ENCODE assay signal across 38 cellular contexts in genomic region chr16:17298238-17298637, GRCh38.
"Had no signal": no experiment of that assay in that cellular context is flagged by ENCODE, and none has a peak within 500 bp of the region (broad histone marks: within the 10 kb centered on the region; RNA-seq: fewer than 3 reads in every experiment).

No MANE protein-coding gene starts in this region.

- H3K9me3 ChIP-seq: ascending aorta had no signal

- DNase-seq: activated CD4-positive, alpha-beta memory T cell treated with anti-CD3 and anti-CD28 coated beads for 36 hours; activated CD4-positive, alpha-beta T cell treated with anti-CD3 and anti-CD28 coated beads for 4 hours; activated CD4-positive, alpha-beta T cell treated with anti-CD3 and anti-CD28 coated beads, Interleukin-2, amount 10 ng/mL, durations not matched to agents 24 days and 14 days; activated CD4-positive, alpha-beta T cell treated with anti-CD3 and anti-CD28 coated beads, Interleukin-2, amount 50 U/mL, for 1 hour; activated CD4-positive, alpha-beta T cell treated with anti-CD3 and anti-CD28 coated beads, Interleukin-2, amount 50 U/mL, for 4 hours; activated CD4-positive, CD25-positive, alpha-beta regulatory T cell treated with anti-CD3 and anti-CD28 coated beads, Interleukin-2, amount 50 U/mL, for 72 hours; activated CD8-positive, alpha-beta memory T cell treated with anti-CD3 and anti-CD28 coated beads for 24 hours; activated CD8-positive, alpha-beta memory T cell treated with anti-CD3 and anti-CD28 coated beads, Interleukin-2, amount 10 ng/mL, durations not matched to agents 7 days and 5 days; activated CD8-positive, alpha-beta memory T cell treated with anti-CD3 and anti-CD28 coated beads, Interleukin-2, amount 50 U/mL, for 48 hours; activated CD8-positive, alpha-beta T cell treated with anti-CD3 and anti-CD28 coated beads, Interleukin-2, amount 10 ng/mL, durations not matched to agents 7 days and 5 days; activated effector memory CD4-positive, alpha-beta T cell treated with Interleukin-2 at 50 U/mL for 16 hours; activated gamma-delta T cell; activated naive CD4-positive, alpha-beta T cell treated with anti-CD3 and anti-CD28 coated beads, Interleukin-2, amount 10 ng/mL, durations not matched to agents 7 days and 5 days; activated naive CD4-positive, alpha-beta T cell treated with Interleukin-2 at 50 U/mL for 16 hours; activated naive CD8-positive, alpha-beta T cell treated with anti-CD3 and anti-CD28 coated beads, Interleukin-2, amount 10 ng/mL, durations not matched to agents 7 days and 5 days; activated naive CD8-positive, alpha-beta T cell treated with anti-CD3 and anti-CD28 coated beads, Interleukin-2, amount 50 U/mL, for 24 hours; activated T-cell treated with anti-CD3 and anti-CD28 coated beads, Interleukin-2, amount 50 U/mL, for 24 hours; activated T-cell treated with anti-CD3 and anti-CD28 coated beads, Interleukin-2, amount 50 U/mL, for 48 hours; amygdala; anterior cingulate cortex; caudate nucleus; cerebellar nuclear complex; T-helper 1 cell; T-helper 2 cell; T-helper 9 cell; WERI-Rb-1 had no signal

- H3K36me3 ChIP-seq: ascending aorta, cardiac muscle cell, WERI-Rb-1 had no signal

- H3K27me3 Mint-ChIP-seq: activated CD4-positive, alpha-beta memory T cell treated with anti-CD3 and anti-CD28 coated beads for 36 hours; activated CD4-positive, alpha-beta T cell treated with anti-CD3 and anti-CD28 coated beads, Interleukin-2, amount 10 ng/mL, durations not matched to agents 24 days and 14 days; activated CD8-positive, alpha-beta memory T cell treated with anti-CD3 and anti-CD28 coated beads, Interleukin-2, amount 10 ng/mL, durations not matched to agents 7 days and 5 days; activated naive CD4-positive, alpha-beta T cell treated with anti-CD3 and anti-CD28 coated beads, Interleukin-2, amount 10 ng/mL, durations not matched to agents 7 days and 5 days; activated naive CD4-positive, alpha-beta T cell treated with anti-CD3 and anti-CD28 coated beads, Interleukin-2, amount 50 U/mL, for 24 hours; activated naive CD8-positive, alpha-beta T cell; activated naive CD8-positive, alpha-beta T cell treated with anti-CD3 and anti-CD28 coated beads, Interleukin-2, amount 10 ng/mL, durations not matched to agents 7 days and 5 days; activated naive CD8-positive, alpha-beta T cell treated with anti-CD3 and anti-CD28 coated beads, Interleukin-2, amount 50 U/mL, for 24 hours; activated T-cell treated with anti-CD3 and anti-CD28 coated beads, Interleukin-2, amount 50 U/mL, for 24 hours; brain; central memory CD8-positive, alpha-beta T cell had no signal

- ATAC-seq: activated CD8-positive, alpha-beta memory T cell treated with anti-CD3 and anti-CD28 coated beads, Interleukin-2, amount 10 ng/mL, durations not matched to agents 7 days and 5 days; activated CD8-positive, alpha-beta T cell treated with anti-CD3 and anti-CD28 coated beads, Interleukin-2, amount 10 ng/mL, durations not matched to agents 7 days and 5 days; activated naive CD8-positive, alpha-beta T cell treated with anti-CD3 and anti-CD28 coated beads, Interleukin-2, amount 50 U/mL, for 24 hours; WTC11 had no signal

- H3K27ac Mint-ChIP-seq: activated CD4-positive, alpha-beta memory T cell treated with anti-CD3 and anti-CD28 coated beads for 36 hours; activated CD4-positive, alpha-beta T cell treated with anti-CD3 and anti-CD28 coated beads, Interleukin-2, amount 10 ng/mL, durations not matched to agents 24 days and 14 days; activated CD8-positive, alpha-beta memory T cell treated with anti-CD3 and anti-CD28 coated beads, Interleukin-2, amount 10 ng/mL, durations not matched to agents 7 days and 5 days; activated naive CD4-positive, alpha-beta T cell treated with anti-CD3 and anti-CD28 coated beads, Interleukin-2, amount 10 ng/mL, durations not matched to agents 7 days and 5 days; activated naive CD4-positive, alpha-beta T cell treated with anti-CD3 and anti-CD28 coated beads, Interleukin-2, amount 50 U/mL, for 24 hours; activated naive CD8-positive, alpha-beta T cell; activated naive CD8-positive, alpha-beta T cell treated with anti-CD3 and anti-CD28 coated beads, Interleukin-2, amount 10 ng/mL, durations not matched to agents 7 days and 5 days; activated naive CD8-positive, alpha-beta T cell treated with anti-CD3 and anti-CD28 coated beads, Interleukin-2, amount 50 U/mL, for 24 hours; activated T-cell treated with anti-CD3 and anti-CD28 coated beads, Interleukin-2, amount 50 U/mL, for 24 hours; activated T-helper 2 cell treated with anti-CD3 and anti-CD28 coated beads, Interferon-gamma antibody, Interleukin-2, Interleukin-4, amounts not matched to agents 10 μg/mL and 5 μg/mL and 100 μg/mL, durations not matched to agents 14 hours and 24 hours and 36 hours; T-helper 1 cell treated with Interleukin-12 subunit alpha and Interleukin-12 subunit beta and Interleukin-4 antibody, amounts not matched to agents 30 μg/mL and 1 μg/mL, for 36 hours; T-helper 2 cell treated with Interferon-gamma antibody and Interleukin-4, amounts not matched to agents 5 μg/mL and 100 μg/mL, for 36 hours; WTC11 had no signal

- H3K4me3 ChIP-seq: ascending aorta, cardiac muscle cell had no signal

- H3K27me3 ChIP-seq: ascending aorta, cardiac muscle cell had no signal

- H3K36me3 Mint-ChIP-seq: activated CD4-positive, alpha-beta memory T cell treated with anti-CD3 and anti-CD28 coated beads for 36 hours; activated naive CD4-positive, alpha-beta T cell treated with anti-CD3 and anti-CD28 coated beads, Interleukin-2, amount 50 U/mL, for 24 hours; activated naive CD8-positive, alpha-beta T cell; brain; WTC11 had no signal

- H3K9me3 Mint-ChIP-seq: activated CD4-positive, alpha-beta memory T cell treated with anti-CD3 and anti-CD28 coated beads for 36 hours; activated CD4-positive, alpha-beta T cell treated with anti-CD3 and anti-CD28 coated beads, Interleukin-2, amount 10 ng/mL, durations not matched to agents 24 days and 14 days; activated naive CD4-positive, alpha-beta T cell treated with anti-CD3 and anti-CD28 coated beads, Interleukin-2, amount 10 ng/mL, durations not matched to agents 7 days and 5 days; activated naive CD4-positive, alpha-beta T cell treated with anti-CD3 and anti-CD28 coated beads, Interleukin-2, amount 50 U/mL, for 24 hours; activated naive CD8-positive, alpha-beta T cell treated with anti-CD3 and anti-CD28 coated beads, Interleukin-2, amount 10 ng/mL, durations not matched to agents 7 days and 5 days; activated naive CD8-positive, alpha-beta T cell treated with anti-CD3 and anti-CD28 coated beads, Interleukin-2, amount 50 U/mL, for 24 hours; activated T-cell treated with anti-CD3 and anti-CD28 coated beads, Interleukin-2, amount 50 U/mL, for 24 hours; activated T-helper 2 cell treated with anti-CD3 and anti-CD28 coated beads, Interferon-gamma antibody, Interleukin-2, Interleukin-4, amounts not matched to agents 10 μg/mL and 5 μg/mL and 100 μg/mL, durations not matched to agents 14 hours and 24 hours and 36 hours; brain; central memory CD8-positive, alpha-beta T cell; T-helper 1 cell treated with Interleukin-12 subunit alpha and Interleukin-12 subunit beta and Interleukin-4 antibody, amounts not matched to agents 30 μg/mL and 1 μg/mL, for 36 hours; T-helper 2 cell treated with Interferon-gamma antibody and Interleukin-4, amounts not matched to agents 5 μg/mL and 100 μg/mL, for 36 hours; WTC11 had no signal

- FAIRE-seq: bronchial epithelial cell, TTC549 had no signal

- H3K4me3 Mint-ChIP-seq: activated CD4-positive, alpha-beta memory T cell treated with anti-CD3 and anti-CD28 coated beads for 36 hours; activated CD4-positive, alpha-beta T cell treated with anti-CD3 and anti-CD28 coated beads, Interleukin-2, amount 10 ng/mL, durations not matched to agents 24 days and 14 days; activated CD8-positive, alpha-beta memory T cell treated with anti-CD3 and anti-CD28 coated beads, Interleukin-2, amount 10 ng/mL, durations not matched to agents 7 days and 5 days; activated CD8-positive, alpha-beta T cell treated with anti-CD3 and anti-CD28 coated beads, Interleukin-2, amount 10 ng/mL, durations not matched to agents 7 days and 5 days; activated naive CD4-positive, alpha-beta T cell treated with anti-CD3 and anti-CD28 coated beads, Interleukin-2, amount 10 ng/mL, durations not matched to agents 7 days and 5 days; activated naive CD4-positive, alpha-beta T cell treated with anti-CD3 and anti-CD28 coated beads, Interleukin-2, amount 50 U/mL, for 24 hours; activated naive CD8-positive, alpha-beta T cell; activated naive CD8-positive, alpha-beta T cell treated with anti-CD3 and anti-CD28 coated beads, Interleukin-2, amount 10 ng/mL, durations not matched to agents 7 days and 5 days; activated naive CD8-positive, alpha-beta T cell treated with anti-CD3 and anti-CD28 coated beads, Interleukin-2, amount 50 U/mL, for 24 hours; activated T-cell treated with anti-CD3 and anti-CD28 coated beads, Interleukin-2, amount 50 U/mL, for 24 hours; brain; central memory CD8-positive, alpha-beta T cell; T-helper 1 cell treated with Interleukin-12 subunit alpha and Interleukin-12 subunit beta and Interleukin-4 antibody, amounts not matched to agents 30 μg/mL and 1 μg/mL, for 36 hours; T-helper 2 cell treated with Interferon-gamma antibody and Interleukin-4, amounts not matched to agents 5 μg/mL and 100 μg/mL, for 36 hours; WTC11 had no signal

- H3K27ac ChIP-seq: ascending aorta, cardiac muscle cell, WERI-Rb-1 had no signal
